In genomic region chr10:103915794-103916193, GRCh38 we compare ENCODE assay signal across 9 cellular contexts. TPM values are rescaled to one million over a fixed set of nuclear protein-coding genes. Genes with fewer than 3 reads are reported as not detected.
DNase-seq lines count a peak whose midpoint lies in the region; ATAC-seq and TF ChIP-seq lines count a peak whose summit lies in the region.
"Had no signal": no experiment of that assay in that cellular context is flagged by ENCODE, and none has a peak within 500 bp of the region (broad histone marks: within the 10 kb centered on the region; RNA-seq: fewer than 3 reads in every experiment).

No MANE protein-coding gene starts in this region.

- H3K4me2 ChIP-seq in mesenchymal stem cell (ENCODE audit: low read length, poor library complexity, severe bottlenecking), result peak overlapping the region; percentile 63

- H3K18ac ChIP-seq in mesenchymal stem cell (ENCODE audit: low read depth in 1 of 2, low read length in 2 of 2), result peak overlapping the region in 1 of 2 experiments; percentile 9

- H3K9me3 ChIP-seq in AG04450 (ENCODE audit: control insufficient read depth, insufficient read depth, low read length), result peaks cover 6% of the 10 kb centered on the region
- H3K9me3 ChIP-seq in mesenchymal stem cell (ENCODE audit: control insufficient read depth, low read length), result no peaks in the 10 kb centered on the region

- H2BK15ac ChIP-seq in mesenchymal stem cell (ENCODE audit: low read depth, poor library complexity, severe bottlenecking), result no peak overlapping the region

- peak overlapping the region; percentile 96 for H3K27ac Mint-ChIP-seq in activated naive CD8-positive, alpha-beta T cell treated with anti-CD3 and anti-CD28 coated beads, Interleukin-2, amount 50 U/mL, for 24 hours

- CTCF ChIA-PET in AG04450 (lab: Charles Lee), result interaction anchor here (1.4 kb wide), 1 partner anchor 206 kb away, joined by 5 read pairs; the partner anchor contains the start of gene SFR1

- peak overlapping the region; percentile 1; the same call in 1 of the 2 replicates for H3K4me3 ChIP-seq in AG04450 (ENCODE audit: low read depth, low read length)
- peak overlapping the region; percentile 72; the same call in 1 of the 2 replicates for H3K4me3 ChIP-seq in HFF-Myc (replicated peaks; ENCODE audit: low read depth, low read length)
- H3K4me3 ChIP-seq in mesenchymal stem cell (ENCODE audit: insufficient read depth in 1 of 2, low read depth in 1 of 2, low read length in 2 of 2), result peak overlapping the region in 1 of 2 experiments; percentile 93
- H3K4me3 ChIP-seq: cardiac muscle cell had no signal

- POLR2A ChIA-PET in AG04450 (lab: Yijun Ruan, JAX), result interaction anchor here (1.0 kb wide), 1 partner anchor 28 kb away, joined by 3 read pairs; no protein-coding TSS in a partner anchor

- peaks cover 61% of the 10 kb centered on the region for H3K4me1 Mint-ChIP-seq in activated naive CD8-positive, alpha-beta T cell treated with anti-CD3 and anti-CD28 coated beads, Interleukin-2, amount 50 U/mL, for 24 hours

- peaks cover 16% of the 10 kb centered on the region for H3K4me1 ChIP-seq in mesenchymal stem cell (ENCODE audit: control insufficient read depth, insufficient read depth, low read depth, low read length)

- H3K27ac ChIP-seq in AG04450 (ENCODE audit: low read depth, low read length), result peak overlapping the region; percentile 11
- peak overlapping the region; percentile 71 for H3K27ac ChIP-seq in mesenchymal stem cell (ENCODE audit: low read length, poor library complexity, severe bottlenecking)
- H3K27ac ChIP-seq: cardiac muscle cell had no signal

- H2AFZ ChIP-seq in mesenchymal stem cell (ENCODE audit: low read depth, low read length), result no peak overlapping the region

- peak overlapping the region in 1 of 2 experiments; percentile 9 for H3K14ac ChIP-seq in mesenchymal stem cell (ENCODE audit: low read length in 2 of 2)

- H3K79me1 ChIP-seq in mesenchymal stem cell (replicated peaks; ENCODE audit: low read length, poor library complexity, severe bottlenecking), result peaks cover 23% of the 10 kb centered on the region

- no peak for DNase-seq in AG04450 (ENCODE audit: low read depth, low spot score)
- no peak for DNase-seq in HFF-Myc (ENCODE audit: extremely low read depth, low read depth)
- peak; percentile 30 for DNase-seq in activated naive CD8-positive, alpha-beta T cell treated with anti-CD3 and anti-CD28 coated beads, Interleukin-2, amount 50 U/mL, for 24 hours
- DNase-seq in mesenchymal stem cell, result peak; percentile 17
- no peak for DNase-seq in OCI-M2 (lab: John Stamatoyannopoulos, UW; ENCODE audit: unreplicated experiment)
- DNase-seq in stimulated activated CD4-positive, alpha-beta T cell treated with anti-CD3 and anti-CD28 coated beads, Interleukin-12 subunit alpha, Interleukin-12 subunit beta, amount 100 ng/mL, for 4 hours, result no peak

- H4K8ac ChIP-seq in mesenchymal stem cell (ENCODE audit: low read length), result peak overlapping the region; percentile 2

- no peak overlapping the region for H2BK5ac ChIP-seq in mesenchymal stem cell (ENCODE audit: low read depth, low read length, poor library complexity, severe bottlenecking)

- H3K4ac ChIP-seq in mesenchymal stem cell (ENCODE audit: low read depth in 1 of 2, low read length in 2 of 2), result no peak overlapping the region

- peaks cover 9% of the 10 kb centered on the region for H3K9me3 Mint-ChIP-seq in activated naive CD8-positive, alpha-beta T cell treated with anti-CD3 and anti-CD28 coated beads, Interleukin-2, amount 50 U/mL, for 24 hours

- no peak overlapping the region for H3K23ac ChIP-seq in mesenchymal stem cell (ENCODE audit: low read length in 2 of 2)

- TF ChIP-seq CTCF in AG04450 (IDR thresholded peaks at IDR 0.05; ENCODE audit: low read depth, low read length), result no peak
- no peak for TF ChIP-seq CTCF in HFF-Myc (IDR thresholded peaks at IDR 0.05; ENCODE audit: low read depth, low read length, missing control alignments)

- peak overlapping the region in 1 of 2 experiments; percentile 57 for H2BK12ac ChIP-seq in mesenchymal stem cell (ENCODE audit: low read length in 2 of 2)

- H3K4me3 Mint-ChIP-seq in activated naive CD8-positive, alpha-beta T cell treated with anti-CD3 and anti-CD28 coated beads, Interleukin-2, amount 50 U/mL, for 24 hours, result peak overlapping the region; percentile 96

- no peak overlapping the region for H2AK5ac ChIP-seq in mesenchymal stem cell (ENCODE audit: low read length, severe bottlenecking)

- H3K36me3 ChIP-seq in mesenchymal stem cell (ENCODE audit: control insufficient read depth in 1 of 2, insufficient read depth in 2 of 2, low read depth in 1 of 2, low read length in 2 of 2), result peaks cover 0 to 25% of the 10 kb centered on the region in 2 experiments
- H3K36me3 ChIP-seq: cardiac muscle cell had no signal

- H3K27me3 ChIP-seq in AG04450 (ENCODE audit: control insufficient read depth, insufficient read depth, low read length) (no peaks in the 10 kb centered on the region), mesenchymal stem cell (ENCODE audit: control insufficient read depth in 1 of 2, insufficient read depth in 1 of 2, low read length in 2 of 2) (no peaks in the 10 kb centered on the region)
- H3K27me3 ChIP-seq: cardiac muscle cell had no signal

- H4K91ac ChIP-seq in mesenchymal stem cell (ENCODE audit: low read length), result no peak overlapping the region

- H3K36me3 Mint-ChIP-seq in activated naive CD8-positive, alpha-beta T cell treated with anti-CD3 and anti-CD28 coated beads, Interleukin-2, amount 50 U/mL, for 24 hours (ENCODE audit: low read depth), result peaks cover 21% of the 10 kb centered on the region

- no peak overlapping the region for H2BK120ac ChIP-seq in mesenchymal stem cell (ENCODE audit: low read depth, low read length)

- no peak for ATAC-seq in activated naive CD8-positive, alpha-beta T cell treated with anti-CD3 and anti-CD28 coated beads, Interleukin-2, amount 50 U/mL, for 24 hours
- ATAC-seq in GM18870 (IDR thresholded peaks at IDR 0.05; ENCODE audit: unreplicated experiment), result no peak
- no peak for ATAC-seq in HG03025 (IDR thresholded peaks at IDR 0.05; ENCODE audit: low FRiP score, unreplicated experiment)

- no peaks in the 10 kb centered on the region for H3K27me3 Mint-ChIP-seq in activated naive CD8-positive, alpha-beta T cell treated with anti-CD3 and anti-CD28 coated beads, Interleukin-2, amount 50 U/mL, for 24 hours

- H3K9ac ChIP-seq in mesenchymal stem cell (ENCODE audit: low read length), result peak overlapping the region; percentile 97

- WGBS in mesenchymal stem cell, result 88% methylated on average over 5 of the region's 6 CpGs

RNA-seq across cellular contexts. Expression of gene STN1, which starts 2.2 kb away (rescaled TPM):
- polyA plus RNA-seq in AG04450 (2011; rRNA removed), result 17.1 and 19.0 TPM in 2 replicates
- polyA minus RNA-seq in AG04450 (2011; rRNA and poly(A)+ RNA removed), result 8.6 and 12.9 TPM in 2 replicates
- polyA plus RNA-seq in mesenchymal stem cell (2013, experiment 1 of 2), result 18.5 TPM
- 19.1 TPM for polyA plus RNA-seq in mesenchymal stem cell (2013, experiment 2 of 2)

RNA-seq across cellular contexts. Expression of gene SLK, which starts 51.1 kb away (rescaled TPM):
- polyA plus RNA-seq in AG04450 (2011; rRNA removed), result 12.3 and 16.5 TPM in 2 replicates
- 7.2 and 15.7 TPM in 2 replicates for polyA minus RNA-seq in AG04450 (2011; rRNA and poly(A)+ RNA removed)
- polyA plus RNA-seq in mesenchymal stem cell (2013, experiment 1 of 2), result 29.7 TPM
- polyA plus RNA-seq in mesenchymal stem cell (2013, experiment 2 of 2), result 29.4 TPM

Comparison
In these comparisons a context has a peak if more than half of its experiments do, and no peak if none do; other contexts are left out.
1. DNase-seq: peak in activated naive CD8-positive, alpha-beta T cell treated with anti-CD3 and anti-CD28 coated beads, Interleukin-2, amount 50 U/mL, for 24 hours (single experiment) and mesenchymal stem cell (single experiment); none in AG04450 (single experiment), HFF-Myc (single experiment), OCI-M2 (single experiment) and stimulated activated CD4-positive, alpha-beta T cell treated with anti-CD3 and anti-CD28 coated beads, Interleukin-12 subunit alpha, Interleukin-12 subunit beta, amount 100 ng/mL, for 4 hours (single experiment).